ENCODE assay signal across 14 cellular contexts in genomic region chr5:14669975-14670374, GRCh38. TPM values are rescaled to one million over a fixed set of nuclear protein-coding genes. Genes with fewer than 3 reads are reported as not detected.
DNase-seq lines count a peak whose midpoint lies in the region; ATAC-seq, FAIRE-seq and TF ChIP-seq lines count a peak whose summit lies in the region.
"Had no signal": no experiment of that assay in that cellular context is flagged by ENCODE, and none has a peak within 500 bp of the region (broad histone marks: within the 10 kb centered on the region; RNA-seq: fewer than 3 reads in every experiment).

No MANE protein-coding gene starts in this region.

- H3K27me3 Mint-ChIP-seq in activated T-cell treated with anti-CD3 and anti-CD28 coated beads, Interleukin-2, amount 50 U/mL, for 4 hours (ENCODE audit: low read depth): no peaks in the 10 kb centered on the region
- no peaks in the 10 kb centered on the region for H3K27me3 Mint-ChIP-seq in natural killer cell (ENCODE audit: low read depth in 2 of 2)

- no peak for DNase-seq in activated T-cell treated with anti-CD3 and anti-CD28 coated beads, Interleukin-2, amount 50 U/mL, for 4 hours
- DNase-seq in activated T-cell treated with anti-CD3 and anti-CD28 coated beads, Interleukin-2, amount 50 U/mL, for 1 hour: no peak
- DNase-seq in RCC 7860 (ENCODE audit: low spot score): peak; percentile 26
- DNase-seq in astrocyte of the spinal cord (ENCODE audit: low read depth, low spot score): peak; percentile 56
- DNase-seq in natural killer cell: no peak
- no peak for DNase-seq in GM13976 (ENCODE audit: low spot score)
- DNase-seq in anterior cingulate cortex (lab: John Stamatoyannopoulos, UW): no peak
- DNase-seq in NCI-H2171 treated with DMSO at 0.1 percent for 48 hours (lab: John Stamatoyannopoulos, UW): no peak
- DNase-seq: effector CD4-positive, alpha-beta T cell; MG63; pancreas; SHP77 treated with DMSO at 0.1 percent for 48 hours had no signal

- ATAC-seq in activated T-cell treated with anti-CD3 and anti-CD28 coated beads, Interleukin-2, amount 50 U/mL, for 4 hours: peak; percentile 24 to 36
- no peak for ATAC-seq in natural killer cell
- ATAC-seq: pancreas had no signal

- intact Hi-C loops in natural killer cell (cut with micrococcal nuclease): loop anchor here (5.0 to 10.0 kb wide), 4 partner anchors 37 to 415 kb away; partner anchors contain the start of gene ANKH

- H3K4me3 ChIP-seq in astrocyte of the spinal cord (ENCODE audit: low read depth, low read length): no peak overlapping the region
- H3K4me3 ChIP-seq: ascending aorta, MG63, pancreas had no signal

- no peaks in the 10 kb centered on the region for H3K9me3 Mint-ChIP-seq in activated T-cell treated with anti-CD3 and anti-CD28 coated beads, Interleukin-2, amount 50 U/mL, for 4 hours
- no peaks in the 10 kb centered on the region for H3K9me3 Mint-ChIP-seq in natural killer cell

- peak; percentile 88 for FAIRE-seq in RCC 7860 (lab: Jason Lieb, UNC)
- FAIRE-seq: islet of Langerhans, pancreas had no signal

- H3K36me3 Mint-ChIP-seq in activated T-cell treated with anti-CD3 and anti-CD28 coated beads, Interleukin-2, amount 50 U/mL, for 4 hours (ENCODE audit: insufficient read depth): peaks cover 21% of the 10 kb centered on the region
- no peaks in the 10 kb centered on the region for H3K36me3 Mint-ChIP-seq in natural killer cell

- in situ Hi-C loops in astrocyte of the spinal cord (cut with HindIII; ENCODE audit: low sequenced_read_pairs): no loop called here
- in situ Hi-C loops in GM13976 (cut with MboI; ENCODE audit: low sequenced_read_pairs, unreplicated experiment): loop anchor here (25.0 kb wide), 1 partner anchor 508 kb away; no protein-coding TSS in a partner anchor

- TF ChIP-seq CTCF in astrocyte of the spinal cord (IDR thresholded peaks at IDR 0.05; ENCODE audit: low read depth, low read length) (no peak), natural killer cell (IDR thresholded peaks at IDR 0.05) (no peak), GM13976 (IDR thresholded peaks at IDR 0.05; ENCODE audit: borderline replicate concordance, control extremely low read depth, extremely low read depth, insufficient read depth, missing control alignments) (no peak)

- H3K4me1 Mint-ChIP-seq in activated T-cell treated with anti-CD3 and anti-CD28 coated beads, Interleukin-2, amount 50 U/mL, for 4 hours (ENCODE audit: low read depth): peaks cover 90% of the 10 kb centered on the region
- H3K4me1 Mint-ChIP-seq in natural killer cell: peaks cover 84 to 86% of the 10 kb centered on the region in 2 donors

- H3K27ac Mint-ChIP-seq in natural killer cell: peak overlapping the region; percentile 39 to 45

- H3K4me3 Mint-ChIP-seq in activated T-cell treated with anti-CD3 and anti-CD28 coated beads, Interleukin-2, amount 50 U/mL, for 4 hours: no peak overlapping the region
- peak overlapping the region; percentile 15 for H3K4me3 Mint-ChIP-seq in natural killer cell

RNA-seq across cellular contexts. Expression of gene OTULIN, which starts 5.5 kb away (rescaled TPM):
- 10 to 100 TPM; 46.4 to 64.8 (median 50.1) TPM for total RNA-seq in activated T-cell treated with anti-CD3 and anti-CD28 coated beads, Interleukin-2, amount 50 U/mL, for 4 hours
- 100 to 1,000 TPM in 2 of 3 donors, 10 to 100 TPM in 1; 96.5 to 166 (median 102) TPM for total RNA-seq in natural killer cell

Comparison
In these comparisons a context has a peak if more than half of its experiments do, and no peak if none do; other contexts are left out.
1. ATAC-seq: peak in activated T-cell treated with anti-CD3 and anti-CD28 coated beads, Interleukin-2, amount 50 U/mL, for 4 hours (2 of 2); none in natural killer cell (0 of 3).
2. DNase-seq: peak in RCC 7860 (single experiment) and astrocyte of the spinal cord (single experiment); none in activated T-cell treated with anti-CD3 and anti-CD28 coated beads, Interleukin-2, amount 50 U/mL, for 4 hours (single experiment), activated T-cell treated with anti-CD3 and anti-CD28 coated beads, Interleukin-2, amount 50 U/mL, for 1 hour (single experiment), natural killer cell (single experiment), GM13976 (single experiment), anterior cingulate cortex (0 of 58) and NCI-H2171 treated with DMSO at 0.1 percent for 48 hours (single experiment).